In the genomic region with DNA sequence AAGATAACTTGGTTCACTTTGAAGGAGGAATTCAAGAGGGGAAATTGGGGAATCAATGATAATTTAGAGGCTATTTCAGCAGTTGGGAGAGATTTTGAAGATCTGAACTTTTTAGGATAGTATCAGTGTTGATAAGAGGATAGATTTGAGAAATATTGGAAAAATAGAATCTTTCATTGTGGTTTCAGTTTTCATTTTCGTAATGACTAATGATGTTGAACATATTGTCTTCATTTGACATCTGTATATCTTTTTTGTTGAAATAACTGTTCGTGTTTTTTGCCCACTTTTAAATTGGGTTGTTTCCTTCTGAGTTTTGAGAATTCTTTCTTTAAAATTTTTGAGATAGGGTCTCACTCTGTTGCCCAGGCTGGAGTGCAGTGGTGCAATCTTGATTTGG, we compare ENCODE assay signal across 19 cellular contexts.
"Had no signal": no experiment of that assay in that cellular context is flagged by ENCODE, and none has a peak within 500 bp of the region (broad histone marks: within the 10 kb centered on the region; RNA-seq: fewer than 3 reads in every experiment).

No MANE protein-coding gene starts in this region.

- ATAC-seq: esophagus mucosa; heart left ventricle; naive thymus-derived CD4-positive, alpha-beta T cell; sciatic nerve; stimulated activated memory B cell treated with anti-CD40 and anti-IgM and Interleukin-4, amounts not matched to agents 10 μg/mL and 1 μg/mL and 100 μg/mL, for 72 hours had no signal

- H3K27ac Mint-ChIP-seq: naive thymus-derived CD4-positive, alpha-beta T cell; nephron progenitor cell; stimulated activated memory B cell treated with anti-CD40 and anti-IgM and Interleukin-4, amounts not matched to agents 10 μg/mL and 1 μg/mL and 100 μg/mL, for 72 hours; stimulated activated naive CD8-positive, alpha-beta T cell treated with anti-CD3 and anti-CD28 coated beads, Interleukin-15, Interleukin-2, amounts not matched to agents 100 ng/mL and 50 ng/mL, for 24 hours had no signal

- H3K4me3 Mint-ChIP-seq: naive thymus-derived CD4-positive, alpha-beta T cell; nephron progenitor cell; stimulated activated memory B cell treated with anti-CD40 and anti-IgM and Interleukin-4, amounts not matched to agents 10 μg/mL and 1 μg/mL and 100 μg/mL, for 72 hours; stimulated activated naive CD8-positive, alpha-beta T cell treated with anti-CD3 and anti-CD28 coated beads, Interleukin-15, Interleukin-2, amounts not matched to agents 100 ng/mL and 50 ng/mL, for 24 hours had no signal

- H3K9me3 Mint-ChIP-seq: stimulated activated memory B cell treated with anti-CD40 and anti-IgM and Interleukin-4, amounts not matched to agents 10 μg/mL and 1 μg/mL and 100 μg/mL, for 72 hours; stimulated activated naive CD8-positive, alpha-beta T cell treated with anti-CD3 and anti-CD28 coated beads, Interleukin-15, Interleukin-2, amounts not matched to agents 100 ng/mL and 50 ng/mL, for 24 hours had no signal

- H3K4me1 Mint-ChIP-seq: nephron progenitor cell; stimulated activated memory B cell treated with anti-CD40 and anti-IgM and Interleukin-4, amounts not matched to agents 10 μg/mL and 1 μg/mL and 100 μg/mL, for 72 hours had no signal

- FAIRE-seq: endometrium, frontal cortex had no signal

- H3K27me3 Mint-ChIP-seq: naive thymus-derived CD4-positive, alpha-beta T cell; stimulated activated memory B cell treated with anti-CD40 and anti-IgM and Interleukin-4, amounts not matched to agents 10 μg/mL and 1 μg/mL and 100 μg/mL, for 72 hours; stimulated activated naive CD8-positive, alpha-beta T cell treated with anti-CD3 and anti-CD28 coated beads, Interleukin-15, Interleukin-2, amounts not matched to agents 100 ng/mL and 50 ng/mL, for 24 hours had no signal

- DNase-seq: dorsolateral prefrontal cortex; effector CD8-positive, alpha-beta T cell; heart left ventricle; hippocampal formation; naive thymus-derived CD4-positive, alpha-beta T cell; nephron progenitor cell; spleen; stimulated activated CD4-positive, alpha-beta T cell treated with anti-CD3 and anti-CD28 coated beads, Interleukin-15, amount 100 ng/mL, for 24 hours; stimulated activated CD4-positive, alpha-beta T cell treated with anti-CD3 and anti-CD28 coated beads, Interleukin-1b, Interleukin-23, amount 100 ng/mL, for 48 hours; stimulated activated CD4-positive, alpha-beta T cell treated with anti-CD3 and anti-CD28 coated beads, Interleukin-4, amount 100 ng/mL, for 24 hours; tibial artery; upper lobe of left lung; uterus had no signal
